ENCODE assay signal across 1 cellular context in the genomic region with DNA sequence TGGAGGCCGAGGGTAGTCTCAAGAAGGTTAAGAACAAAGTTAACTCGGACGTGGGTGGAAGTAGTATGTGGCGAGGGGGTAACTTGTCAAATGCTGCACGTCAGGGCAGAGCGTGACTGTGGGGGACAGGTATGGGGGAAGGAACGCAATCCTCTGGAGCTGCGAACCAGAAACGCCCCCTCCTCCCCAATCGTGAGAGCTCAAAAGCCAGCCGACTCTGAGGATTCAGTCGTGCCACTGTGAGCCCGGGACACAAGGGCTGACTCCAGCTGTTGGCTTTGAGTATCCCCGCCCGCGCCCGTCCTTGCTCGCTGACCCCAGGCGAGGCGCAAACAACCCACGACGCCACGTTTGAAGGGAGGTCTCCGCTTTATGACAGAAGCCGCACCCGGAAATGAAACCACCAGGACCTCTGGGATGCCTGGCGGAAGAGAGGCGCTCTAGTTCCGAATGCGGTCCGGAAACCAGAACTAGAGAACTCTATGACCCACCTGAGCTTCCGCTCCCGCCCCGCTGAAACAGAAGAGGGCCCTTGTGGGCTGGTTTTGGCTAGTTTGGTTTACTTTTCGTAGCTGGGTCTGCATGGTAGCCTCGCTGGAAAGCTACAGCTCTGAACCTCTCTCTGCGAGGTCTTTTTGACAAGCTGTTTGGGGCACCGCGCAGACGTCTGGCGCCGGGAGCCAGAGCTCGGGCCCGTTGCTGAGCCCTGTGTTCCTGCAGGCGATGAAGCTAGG.
TF ChIP-seq lines count a peak whose summit lies in the region.

Gene PEX12, minus strand, starts transcription at position 377 of the 734 bp plus-strand sequence. CDS start 550 bp downstream, outside the sequence.

TF ChIP-seq in K562, 482 proteins besides CTCF, POLR2A, EP300 and RAD21 (continued from another document and continues in another):
- TF ChIP-seq IRF9 (tag; IDR thresholded peaks at IDR 0.05) = no peak
- TF ChIP-seq GABPB1 (CRISPR knock-in tag; IDR thresholded peaks at IDR 0.05) = peak; percentile 90
- no peak for TF ChIP-seq ZNF143 (CRISPR knock-in tag; IDR thresholded peaks at IDR 0.05)
- peak; percentile 97 for TF ChIP-seq POLR2G (IDR thresholded peaks at IDR 0.05; ENCODE audit: low read depth, low read length)
- peak; percentile 75 for TF ChIP-seq NEUROD1 (IDR thresholded peaks at IDR 0.05; ENCODE audit: borderline replicate concordance, low read depth, low read length, partially characterized antibody)
- TF ChIP-seq, protein P1, sequence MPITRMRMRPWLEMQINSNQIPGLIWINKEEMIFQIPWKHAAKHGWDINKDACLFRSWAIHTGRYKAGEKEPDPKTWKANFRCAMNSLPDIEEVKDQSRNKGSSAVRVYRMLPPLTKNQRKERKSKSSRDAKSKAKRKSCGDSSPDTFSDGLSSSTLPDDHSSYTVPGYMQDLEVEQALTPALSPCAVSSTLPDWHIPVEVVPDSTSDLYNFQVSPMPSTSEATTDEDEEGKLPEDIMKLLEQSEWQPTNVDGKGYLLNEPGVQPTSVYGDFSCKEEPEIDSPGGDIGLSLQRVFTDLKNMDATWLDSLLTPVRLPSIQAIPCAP (CRISPR knock-in tag; IDR thresholded peaks at IDR 0.05; ENCODE audit: borderline replicate concordance) = no peak
- TF ChIP-seq SREBF2 (CRISPR knock-in tag; IDR thresholded peaks at IDR 0.05) = no peak
- TF ChIP-seq JUN (IDR thresholded peaks at IDR 0.05; ENCODE audit: borderline replicate concordance, low read depth, low read length) = no peak
- TF ChIP-seq JUN (CRISPR knock-in tag; IDR thresholded peaks at IDR 0.05; ENCODE audit: borderline replicate concordance) = no peak
- TF ChIP-seq SRSF1 (IDR thresholded peaks at IDR 0.05; ENCODE audit: low read depth, low read length) = no peak
- peak; percentile 63 for TF ChIP-seq SAP30 (IDR thresholded peaks at IDR 0.05; ENCODE audit: borderline replicate concordance, insufficient read depth, low read depth, low read length, poor library complexity, severe bottlenecking)
- TF ChIP-seq RBM14 (IDR thresholded peaks at IDR 0.05; ENCODE audit: borderline replicate concordance, insufficient read depth, low read depth, low read length) = no peak
- TF ChIP-seq HDAC8 (tag; IDR thresholded peaks at IDR 0.05) = 0 out of 2 replicates have a peak, but pooled peaks have one; percentile 31
- TF ChIP-seq MED1 (CRISPR knock-in tag; IDR thresholded peaks at IDR 0.05; ENCODE audit: borderline replicate concordance) = no peak
- no peak for TF ChIP-seq ZBTB8A (IDR thresholded peaks at IDR 0.05; ENCODE audit: partially characterized antibody)
- no peak for TF ChIP-seq ZC3H11A (IDR thresholded peaks at IDR 0.05; ENCODE audit: low read depth, low read length)
- no peak for TF ChIP-seq RBM22 (IDR thresholded peaks at IDR 0.05; ENCODE audit: low read depth, low read length, poor library complexity, severe bottlenecking)
- no peak for TF ChIP-seq ZHX1 (conservative IDR thresholded peaks at IDR 0.05; ENCODE audit: low read length)
- no peak for TF ChIP-seq ZNF507 (tag; conservative IDR thresholded peaks at IDR 0.05)
- peak; percentile 21; the same call in 1 of the 2 replicates for TF ChIP-seq ZNF263 (CRISPR knock-in tag; IDR thresholded peaks at IDR 0.05; ENCODE audit: borderline replicate concordance)
- TF ChIP-seq TEAD4 (IDR thresholded peaks at IDR 0.05; ENCODE audit: low read length) = no peak
- TF ChIP-seq TEAD4 (CRISPR knock-in tag; IDR thresholded peaks at IDR 0.05; ENCODE audit: borderline replicate concordance) = no peak
- TF ChIP-seq, protein P2, sequence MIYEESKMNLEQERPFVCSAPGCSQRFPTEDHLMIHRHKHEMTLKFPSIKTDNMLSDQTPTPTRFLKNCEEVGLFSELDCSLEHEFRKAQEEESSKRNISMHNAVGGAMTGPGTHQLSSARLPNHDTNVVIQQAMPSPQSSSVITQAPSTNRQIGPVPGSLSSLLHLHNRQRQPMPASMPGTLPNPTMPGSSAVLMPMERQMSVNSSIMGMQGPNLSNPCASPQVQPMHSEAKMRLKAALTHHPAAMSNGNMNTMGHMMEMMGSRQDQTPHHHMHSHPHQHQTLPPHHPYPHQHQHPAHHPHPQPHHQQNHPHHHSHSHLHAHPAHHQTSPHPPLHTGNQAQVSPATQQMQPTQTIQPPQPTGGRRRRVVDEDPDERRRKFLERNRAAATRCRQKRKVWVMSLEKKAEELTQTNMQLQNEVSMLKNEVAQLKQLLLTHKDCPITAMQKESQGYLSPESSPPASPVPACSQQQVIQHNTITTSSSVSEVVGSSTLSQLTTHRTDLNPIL (CRISPR knock-in tag; IDR thresholded peaks at IDR 0.05) = no peak
- TF ChIP-seq IRF2 (CRISPR knock-in tag; IDR thresholded peaks at IDR 0.05) = no peak
- TF ChIP-seq ZBED1 (IDR thresholded peaks at IDR 0.05) = peak; percentile 71; the same call in 1 of the 2 replicates
- TF ChIP-seq SP1 (CRISPR knock-in tag; IDR thresholded peaks at IDR 0.05) = no peak
- TF ChIP-seq LARP7 (IDR thresholded peaks at IDR 0.05) = no peak
- TF ChIP-seq MAZ (CRISPR knock-in tag; conservative IDR thresholded peaks at IDR 0.05 in 1 of 2, IDR thresholded peaks at IDR 0.05 in 1 of 2) = peak in 1 of 2 experiments; percentile 73; a peak in 3 of 4 replicates
- TF ChIP-seq HMG20B (CRISPR knock-in tag; IDR thresholded peaks at IDR 0.05) = no peak
- TF ChIP-seq ZNF175 (CRISPR knock-in tag; IDR thresholded peaks at IDR 0.05; ENCODE audit: low read depth) = peak; percentile 19; the same call in 1 of the 2 replicates
- no peak for TF ChIP-seq ZNF431 (CRISPR knock-in tag; IDR thresholded peaks at IDR 0.05)
- TF ChIP-seq XRCC4 (IDR thresholded peaks at IDR 0.05; ENCODE audit: extremely low read depth, insufficient read depth, insufficient read length) = no peak
- TF ChIP-seq ARID1B (IDR thresholded peaks at IDR 0.05) = 0 out of 2 replicates have a peak, but pooled peaks have one; percentile 15
- TF ChIP-seq, protein P3, sequence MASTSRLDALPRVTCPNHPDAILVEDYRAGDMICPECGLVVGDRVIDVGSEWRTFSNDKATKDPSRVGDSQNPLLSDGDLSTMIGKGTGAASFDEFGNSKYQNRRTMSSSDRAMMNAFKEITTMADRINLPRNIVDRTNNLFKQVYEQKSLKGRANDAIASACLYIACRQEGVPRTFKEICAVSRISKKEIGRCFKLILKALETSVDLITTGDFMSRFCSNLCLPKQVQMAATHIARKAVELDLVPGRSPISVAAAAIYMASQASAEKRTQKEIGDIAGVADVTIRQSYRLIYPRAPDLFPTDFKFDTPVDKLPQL (IDR thresholded peaks at IDR 0.05; ENCODE audit: extremely low read depth, insufficient read length) = peak; percentile 44
- TF ChIP-seq BCL6 (CRISPR knock-in tag; IDR thresholded peaks at IDR 0.05) = no peak
- TF ChIP-seq SMARCE1 (IDR thresholded peaks at IDR 0.05) = no peak
- TF ChIP-seq RFX7 (CRISPR knock-in tag; IDR thresholded peaks at IDR 0.05) = 0 out of 2 replicates have a peak, but pooled peaks have one; percentile 18
- no peak for TF ChIP-seq SMARCC2 (IDR thresholded peaks at IDR 0.05; ENCODE audit: low read depth)
- TF ChIP-seq ZNF133 (CRISPR knock-in tag; IDR thresholded peaks at IDR 0.05) = no peak
- peak; percentile 54 for TF ChIP-seq RBBP5 (IDR thresholded peaks at IDR 0.05; ENCODE audit: borderline replicate concordance, insufficient read depth, low read length, poor library complexity, severe bottlenecking)
- no peak for TF ChIP-seq RUNX1 (IDR thresholded peaks at IDR 0.05; ENCODE audit: low read depth)
- peak; percentile 99 for TF ChIP-seq ELF1 (tag; IDR thresholded peaks at IDR 0.05)
- peak; percentile 92 for TF ChIP-seq SP2 (IDR thresholded peaks at IDR 0.05; ENCODE audit: extremely low read depth, low read depth, low read length, poor library complexity, severe bottlenecking)
- TF ChIP-seq TOE1 (IDR thresholded peaks at IDR 0.05; ENCODE audit: borderline replicate concordance) = peak; percentile 63; the same call in 1 of the 2 replicates
- TF ChIP-seq TOE1 (CRISPR knock-in tag; IDR thresholded peaks at IDR 0.05; ENCODE audit: borderline replicate concordance, low read depth) = no peak
- TF ChIP-seq ZNF717 (CRISPR knock-in tag; IDR thresholded peaks at IDR 0.05) = no peak
- TF ChIP-seq RAD51 (IDR thresholded peaks at IDR 0.05; ENCODE audit: borderline replicate concordance, low read depth) = 0 out of 2 replicates have a peak, but pooled peaks have one; percentile 3
- TF ChIP-seq SNIP1 (IDR thresholded peaks at IDR 0.05; ENCODE audit: low read depth) = peak; percentile 91
- no peak; a peak in 1 of 3 replicates for TF ChIP-seq CBX3 (IDR thresholded peaks at IDR 0.05; ENCODE audit: borderline replicate concordance in 1 of 2, low read length in 2 of 2)
- no peak for TF ChIP-seq OTX1 (CRISPR knock-in tag; IDR thresholded peaks at IDR 0.05)
- no peak for TF ChIP-seq NFXL1 (CRISPR knock-in tag; IDR thresholded peaks at IDR 0.05)
- TF ChIP-seq FOXK2 (conservative IDR thresholded peaks at IDR 0.05 in 1 of 2, IDR thresholded peaks at IDR 0.05 in 1 of 2; ENCODE audit: low read depth in 2 of 2) = peak; percentile 87 to 89
- no peak for TF ChIP-seq TAL1 (IDR thresholded peaks at IDR 0.05)
- no peak for TF ChIP-seq ZNF764 (CRISPR knock-in tag; IDR thresholded peaks at IDR 0.05; ENCODE audit: low read depth)
- TF ChIP-seq, protein P4, sequence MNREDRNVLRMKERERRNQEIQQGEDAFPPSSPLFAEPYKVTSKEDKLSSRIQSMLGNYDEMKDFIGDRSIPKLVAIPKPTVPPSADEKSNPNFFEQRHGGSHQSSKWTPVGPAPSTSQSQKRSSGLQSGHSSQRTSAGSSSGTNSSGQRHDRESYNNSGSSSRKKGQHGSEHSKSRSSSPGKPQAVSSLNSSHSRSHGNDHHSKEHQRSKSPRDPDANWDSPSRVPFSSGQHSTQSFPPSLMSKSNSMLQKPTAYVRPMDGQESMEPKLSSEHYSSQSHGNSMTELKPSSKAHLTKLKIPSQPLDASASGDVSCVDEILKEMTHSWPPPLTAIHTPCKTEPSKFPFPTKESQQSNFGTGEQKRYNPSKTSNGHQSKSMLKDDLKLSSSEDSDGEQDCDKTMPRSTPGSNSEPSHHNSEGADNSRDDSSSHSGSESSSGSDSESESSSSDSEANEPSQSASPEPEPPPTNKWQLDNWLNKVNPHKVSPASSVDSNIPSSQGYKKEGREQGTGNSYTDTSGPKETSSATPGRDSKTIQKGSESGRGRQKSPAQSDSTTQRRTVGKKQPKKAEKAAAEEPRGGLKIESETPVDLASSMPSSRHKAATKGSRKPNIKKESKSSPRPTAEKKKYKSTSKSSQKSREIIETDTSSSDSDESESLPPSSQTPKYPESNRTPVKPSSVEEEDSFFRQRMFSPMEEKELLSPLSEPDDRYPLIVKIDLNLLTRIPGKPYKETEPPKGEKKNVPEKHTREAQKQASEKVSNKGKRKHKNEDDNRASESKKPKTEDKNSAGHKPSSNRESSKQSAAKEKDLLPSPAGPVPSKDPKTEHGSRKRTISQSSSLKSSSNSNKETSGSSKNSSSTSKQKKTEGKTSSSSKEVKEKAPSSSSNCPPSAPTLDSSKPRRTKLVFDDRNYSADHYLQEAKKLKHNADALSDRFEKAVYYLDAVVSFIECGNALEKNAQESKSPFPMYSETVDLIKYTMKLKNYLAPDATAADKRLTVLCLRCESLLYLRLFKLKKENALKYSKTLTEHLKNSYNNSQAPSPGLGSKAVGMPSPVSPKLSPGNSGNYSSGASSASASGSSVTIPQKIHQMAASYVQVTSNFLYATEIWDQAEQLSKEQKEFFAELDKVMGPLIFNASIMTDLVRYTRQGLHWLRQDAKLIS (CRISPR knock-in tag; IDR thresholded peaks at IDR 0.05) = no peak
- TF ChIP-seq, protein P5, sequence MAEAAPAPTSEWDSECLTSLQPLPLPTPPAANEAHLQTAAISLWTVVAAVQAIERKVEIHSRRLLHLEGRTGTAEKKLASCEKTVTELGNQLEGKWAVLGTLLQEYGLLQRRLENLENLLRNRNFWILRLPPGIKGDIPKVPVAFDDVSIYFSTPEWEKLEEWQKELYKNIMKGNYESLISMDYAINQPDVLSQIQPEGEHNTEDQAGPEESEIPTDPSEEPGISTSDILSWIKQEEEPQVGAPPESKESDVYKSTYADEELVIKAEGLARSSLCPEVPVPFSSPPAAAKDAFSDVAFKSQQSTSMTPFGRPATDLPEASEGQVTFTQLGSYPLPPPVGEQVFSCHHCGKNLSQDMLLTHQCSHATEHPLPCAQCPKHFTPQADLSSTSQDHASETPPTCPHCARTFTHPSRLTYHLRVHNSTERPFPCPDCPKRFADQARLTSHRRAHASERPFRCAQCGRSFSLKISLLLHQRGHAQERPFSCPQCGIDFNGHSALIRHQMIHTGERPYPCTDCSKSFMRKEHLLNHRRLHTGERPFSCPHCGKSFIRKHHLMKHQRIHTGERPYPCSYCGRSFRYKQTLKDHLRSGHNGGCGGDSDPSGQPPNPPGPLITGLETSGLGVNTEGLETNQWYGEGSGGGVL (CRISPR knock-in tag; IDR thresholded peaks at IDR 0.05) = no peak
- TF ChIP-seq ZNF316 (IDR thresholded peaks at IDR 0.05) = no peak
